Comparison of ENCODE assay signal across 17 cellular contexts in the genomic region with DNA sequence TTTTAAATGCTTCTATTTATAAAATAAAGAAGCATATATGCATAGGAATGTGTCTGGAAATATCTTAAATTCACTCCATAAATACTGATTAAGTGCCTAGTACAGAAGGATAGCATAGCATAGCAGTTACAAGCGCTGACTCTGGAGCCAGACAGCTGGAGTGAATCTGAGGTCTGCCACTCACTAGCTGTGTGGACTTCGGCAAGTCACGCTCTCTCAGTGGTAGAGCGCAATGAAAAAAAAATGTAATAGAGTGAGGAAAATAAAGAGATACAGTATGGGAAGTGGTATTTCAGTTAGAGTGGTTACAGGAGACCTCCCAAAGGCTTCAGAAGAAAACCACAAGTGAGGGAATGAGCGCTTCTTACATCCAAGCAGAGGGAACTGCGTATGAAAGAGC.
DNase-seq lines count a peak whose midpoint lies in the region; ATAC-seq and TF ChIP-seq lines count a peak whose summit lies in the region.
"Had no signal": no experiment of that assay in that cellular context is flagged by ENCODE, and none has a peak within 500 bp of the region (broad histone marks: within the 10 kb centered on the region; RNA-seq: fewer than 3 reads in every experiment).

No MANE protein-coding gene starts in this region.

- CTCF ChIA-PET in mammary epithelial cell (lab: Charles Lee; ENCODE audit: low non-redundant PET): no interaction called here

- no peak overlapping the region for H3K4me2 ChIP-seq in mammary epithelial cell (ENCODE audit: insufficient read depth, low read depth, low read length)

- in situ Hi-C loops in mammary epithelial cell (cut with MboI; ENCODE audit: low sequenced_read_pairs in 2 of 2): no loop called here

- no peaks in the 10 kb centered on the region for H3K27me3 ChIP-seq in left lung
- H3K27me3 ChIP-seq in mammary epithelial cell (ENCODE audit: insufficient read depth, low read length): peaks cover 10% of the 10 kb centered on the region

- H3K9me3 ChIP-seq in SK-N-MC (ENCODE audit: low read depth, low read length): no peaks in the 10 kb centered on the region; the same call in 1 of the 2 replicates
- H3K9me3 ChIP-seq in left lung: peaks cover 0 to 11% of the 10 kb centered on the region in 2 donors
- no peaks in the 10 kb centered on the region for H3K9me3 ChIP-seq in mammary epithelial cell (replicated peaks; ENCODE audit: insufficient read depth, low read length)
- H3K9me3 ChIP-seq: HAP-1 had no signal

- no peak overlapping the region for H2AFZ ChIP-seq in mammary epithelial cell (ENCODE audit: low read depth, low read length)

- H3K27ac ChIP-seq in SK-N-MC (peak overlapping the region; percentile 44), left lung (no peak overlapping the region), mammary epithelial cell (ENCODE audit: insufficient read depth, low read depth, low read length) (no peak overlapping the region)
- H3K27ac ChIP-seq: 22Rv1 had no signal

- H3K36me3 ChIP-seq in SK-N-MC (ENCODE audit: insufficient read depth, low read length) (no peaks in the 10 kb centered on the region), left lung (no peaks in the 10 kb centered on the region), mammary epithelial cell (ENCODE audit: insufficient read depth, low read length) (no peaks in the 10 kb centered on the region)
- H3K36me3 ChIP-seq: HAP-1 had no signal

- WGBS in mammary epithelial cell (ENCODE audit: low coverage, missing lambda C conversion rate): 84% methylated on average over 6 of the region's 6 CpGs

- no peak for TF ChIP-seq CTCF in left lung (IDR thresholded peaks at IDR 0.05)
- no peak for TF ChIP-seq CTCF in mammary epithelial cell (conservative IDR thresholded peaks at IDR 0.05 in 1 of 2, IDR thresholded peaks at IDR 0.05 in 1 of 2; ENCODE audit: extremely low read depth in 1 of 2, insufficient read depth in 1 of 2, low read depth in 1 of 2, low read length in 2 of 2)

- H3K4me1 ChIP-seq in left lung (no peaks in the 10 kb centered on the region), mammary epithelial cell (ENCODE audit: insufficient read depth, low read length) (no peaks in the 10 kb centered on the region)
- H3K4me1 ChIP-seq: HAP-1 had no signal

- peak; percentile 21 for DNase-seq in NCI-H146 (lab: John Stamatoyannopoulos, UW)
- DNase-seq in NCI-H146 treated with DMSO at 0.1 percent for 48 hours (lab: John Stamatoyannopoulos, UW; ENCODE audit: unreplicated experiment): no peak
- no peak for DNase-seq in SK-N-MC (ENCODE audit: low read depth, low spot score)
- DNase-seq in left lung: no peak
- no peak for DNase-seq in activated CD4-positive, CD25-positive, alpha-beta regulatory T cell (lab: John Stamatoyannopoulos, UW)
- no peak for DNase-seq in activated CD8-positive, alpha-beta memory T cell treated with anti-CD3 and anti-CD28 coated beads for 24 hours
- no peak for DNase-seq in mammary epithelial cell
- DNase-seq: Calu3; CD4-positive, alpha-beta T cell; DMS79 treated with DMSO at 0.1 percent for 48 hours; NCI-H1417 treated with DMSO at 0.1 percent for 48 hours; NCI-H2081; NCI-H524 treated with DMSO at 0.1 percent for 48 hours; SW 1271 had no signal

- H4K20me1 ChIP-seq in mammary epithelial cell (ENCODE audit: insufficient read depth, low read length): no peaks in the 10 kb centered on the region

- H3K9ac ChIP-seq in SK-N-MC (ENCODE audit: insufficient read length) (no peak overlapping the region), mammary epithelial cell (ENCODE audit: insufficient read depth, low read length) (no peak overlapping the region)

- ATAC-seq in left lung (peak; percentile 42), HG02870 (IDR thresholded peaks at IDR 0.05; ENCODE audit: unreplicated experiment) (no peak)

- no peaks in the 10 kb centered on the region for H3K79me2 ChIP-seq in mammary epithelial cell (ENCODE audit: insufficient read depth, low read length)

- dilution Hi-C loops in mammary epithelial cell (cut with HindIII; ENCODE audit: low sequenced_read_pairs): no loop called here

- peak overlapping the region; percentile 29 for H3K4me3 ChIP-seq in SK-N-MC
- H3K4me3 ChIP-seq in left lung: no peak overlapping the region
- no peak overlapping the region for H3K4me3 ChIP-seq in mammary epithelial cell (replicated peaks in 1 of 3; ENCODE audit: insufficient read depth in 1 of 3, low read depth in 2 of 3, low read length in 3 of 3)
- H3K4me3 ChIP-seq: HAP-1 had no signal

- BruUV-seq in mammary epithelial cell (replicated peaks; lab: Mats Ljungman, UMichigan): no TSS peak

- intact Hi-C loops in left lung (cut with DNase I): no loop called here
- intact Hi-C loops in mammary epithelial cell (cut with micrococcal nuclease): no loop called here
